ENCODE assay signal across 21 cellular contexts in the genomic region with DNA sequence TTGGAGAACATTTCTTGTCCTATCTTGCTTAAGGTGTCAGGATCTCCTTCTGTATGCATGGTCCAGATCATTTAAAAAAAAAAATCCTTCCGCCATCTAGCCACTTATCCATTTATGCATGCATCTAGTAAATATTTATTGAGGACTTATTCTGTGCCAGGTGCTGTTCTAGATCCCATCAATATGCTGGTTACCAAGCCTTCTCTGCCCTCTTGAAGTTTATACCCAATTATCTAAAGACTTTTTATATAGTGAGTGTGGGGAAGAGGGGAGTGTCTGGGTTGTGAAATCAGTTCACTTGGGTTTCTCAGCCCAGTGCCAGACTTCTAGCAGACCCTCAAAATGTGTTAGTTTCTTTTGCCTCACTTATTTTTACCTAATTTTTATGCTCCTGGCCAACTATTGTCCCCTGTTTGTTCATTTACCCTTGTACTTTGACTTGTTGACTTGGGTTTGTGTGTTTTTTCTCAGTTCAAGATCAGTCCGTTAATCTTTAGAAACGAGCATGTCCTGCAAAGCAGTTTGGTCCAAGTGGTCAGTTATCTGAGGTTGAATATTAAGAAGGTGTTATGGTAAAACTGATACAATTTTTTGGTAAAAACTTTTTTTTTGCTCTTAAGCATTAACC.
"Had no signal": no experiment of that assay in that cellular context is flagged by ENCODE, and none has a peak within 500 bp of the region (broad histone marks: within the 10 kb centered on the region; RNA-seq: fewer than 3 reads in every experiment).

No MANE protein-coding gene starts in this region.

- H3K27ac ChIP-seq: heart right ventricle, left ventricle myocardium inferior, prostate gland, suprapubic skin, upper lobe of left lung had no signal

- DNase-seq: activated CD4-positive, alpha-beta T cell treated with anti-CD3 and anti-CD28 coated beads for 1 hour; activated CD4-positive, alpha-beta T cell treated with anti-CD3 and anti-CD28 coated beads, Interleukin-2, amount 50 U/mL, for 48 hours; activated CD8-positive, alpha-beta memory T cell treated with anti-CD3 and anti-CD28 coated beads, Interleukin-2, amount 10 ng/mL, durations not matched to agents 7 days and 5 days; activated gamma-delta T cell; activated naive CD8-positive, alpha-beta T cell treated with anti-CD3 and anti-CD28 coated beads, Interleukin-2, amount 10 ng/mL, durations not matched to agents 7 days and 5 days; activated T-cell treated with anti-CD3 and anti-CD28 coated beads, Interleukin-2, amount 50 U/mL, for 4 hours; foreskin melanocyte; heart right ventricle; islet precursor cell; left ventricle myocardium inferior; spleen; stimulated activated CD4-positive, alpha-beta T cell treated with anti-CD3 and anti-CD28 coated beads, Interleukin-1b, Interleukin-23, amount 100 ng/mL, for 48 hours; stimulated activated naive CD4-positive, alpha-beta T cell; SW 1271; upper lobe of left lung had no signal

- H3K9me3 Mint-ChIP-seq: activated naive CD8-positive, alpha-beta T cell treated with anti-CD3 and anti-CD28 coated beads, Interleukin-2, amount 10 ng/mL, durations not matched to agents 7 days and 5 days; activated T-cell treated with anti-CD3 and anti-CD28 coated beads, Interleukin-2, amount 50 U/mL, for 4 hours had no signal

- H3K36me3 ChIP-seq: ascending aorta, heart right ventricle, left ventricle myocardium inferior, prostate gland, spleen, suprapubic skin, upper lobe of left lung had no signal

- FAIRE-seq: bronchial epithelial cell, endothelial cell of umbilical vein had no signal

- H3K27ac Mint-ChIP-seq: activated CD8-positive, alpha-beta memory T cell treated with anti-CD3 and anti-CD28 coated beads, Interleukin-2, amount 10 ng/mL, durations not matched to agents 7 days and 5 days; activated naive CD8-positive, alpha-beta T cell treated with anti-CD3 and anti-CD28 coated beads, Interleukin-2, amount 10 ng/mL, durations not matched to agents 7 days and 5 days had no signal

- H3K4me1 ChIP-seq: prostate gland had no signal

- H3K4me3 ChIP-seq: ascending aorta, heart right ventricle, left ventricle myocardium inferior, prostate gland, spleen, suprapubic skin, upper lobe of left lung had no signal

- H3K27me3 ChIP-seq: ascending aorta, heart right ventricle, spleen, suprapubic skin, upper lobe of left lung had no signal

- H3K9me3 ChIP-seq: ascending aorta, heart right ventricle, left ventricle myocardium inferior, prostate gland, spleen, suprapubic skin, upper lobe of left lung had no signal

- ATAC-seq: activated CD8-positive, alpha-beta memory T cell treated with anti-CD3 and anti-CD28 coated beads, Interleukin-2, amount 10 ng/mL, durations not matched to agents 7 days and 5 days; heart right ventricle; sciatic nerve had no signal

- H3K27me3 Mint-ChIP-seq: activated CD8-positive, alpha-beta memory T cell treated with anti-CD3 and anti-CD28 coated beads, Interleukin-2, amount 10 ng/mL, durations not matched to agents 7 days and 5 days; activated naive CD8-positive, alpha-beta T cell treated with anti-CD3 and anti-CD28 coated beads, Interleukin-2, amount 10 ng/mL, durations not matched to agents 7 days and 5 days had no signal

- H3K4me3 Mint-ChIP-seq: activated CD8-positive, alpha-beta memory T cell treated with anti-CD3 and anti-CD28 coated beads, Interleukin-2, amount 10 ng/mL, durations not matched to agents 7 days and 5 days; activated naive CD8-positive, alpha-beta T cell treated with anti-CD3 and anti-CD28 coated beads, Interleukin-2, amount 10 ng/mL, durations not matched to agents 7 days and 5 days; activated T-cell treated with anti-CD3 and anti-CD28 coated beads, Interleukin-2, amount 50 U/mL, for 4 hours had no signal
